14 cellular contexts compared by ENCODE assay signal in genomic region chr11:72716291-72716690, GRCh38. TPM values are rescaled to one million over a fixed set of nuclear protein-coding genes. Genes with fewer than 3 reads are reported as not detected.
DNase-seq lines count a peak whose midpoint lies in the region; ATAC-seq and TF ChIP-seq lines count a peak whose summit lies in the region.
"Had no signal": no experiment of that assay in that cellular context is flagged by ENCODE, and none has a peak within 500 bp of the region (broad histone marks: within the 10 kb centered on the region; RNA-seq: fewer than 3 reads in every experiment).

No MANE protein-coding gene starts in this region.

- H3K27ac ChIP-seq in IMR-90 (ENCODE audit: insufficient read depth, low read length) (no peak overlapping the region), dorsolateral prefrontal cortex (peak overlapping the region in 55 of 59 donors; percentile 11 to 92 (median 72)), neutrophil (peak overlapping the region; percentile 99)
- H3K27ac ChIP-seq: skin epidermis, thyroid gland had no signal

- H3K4me1 ChIP-seq in IMR-90 (ENCODE audit: control insufficient read depth, insufficient read depth, low read length): peaks cover 27% of the 10 kb centered on the region
- H3K4me1 ChIP-seq in neutrophil (ENCODE audit: control insufficient read depth in 1 of 2, insufficient read depth in 1 of 2, low read depth in 1 of 2, low read length in 1 of 2): peaks cover 47 to 60% of the 10 kb centered on the region in 2 experiments
- H3K4me1 ChIP-seq: Caco-2 had no signal

- H2AK9ac ChIP-seq in IMR-90 (replicated peaks; ENCODE audit: low read depth, low read length, poor library complexity): no peak overlapping the region

- H4K91ac ChIP-seq in IMR-90 (ENCODE audit: insufficient read depth, low read depth, low read length): no peak overlapping the region

- H2BK20ac ChIP-seq in IMR-90 (ENCODE audit: low read depth, low read length): no peak overlapping the region

- ATAC-seq in IMR-90 (ENCODE audit: low read depth) (no peak), GM19455 (IDR thresholded peaks at IDR 0.05; ENCODE audit: unreplicated experiment) (no peak)
- ATAC-seq: activated CD8-positive, alpha-beta T cell treated with anti-CD3 and anti-CD28 coated beads for 36 hours had no signal

- POLR2A ChIA-PET in IMR-90 (lab: Charles Lee; ENCODE audit: unreplicated experiment): no interaction called here
- POLR2A ChIA-PET in activated CD4-positive, alpha-beta memory T cell treated with anti-CD3 and anti-CD28 coated beads, Interleukin-2, amount 10 ng/mL, durations not matched to agents 7 days and 5 days (lab: Charles Lee): interaction anchor here (0.6 to 1.1 kb wide), 3 partner anchors 10 to 223 kb away, joined by 3 read pairs; no protein-coding TSS in a partner anchor

- no peak overlapping the region for H2AFZ ChIP-seq in IMR-90 (replicated peaks; ENCODE audit: low read length, poor library complexity)

- no peak overlapping the region for H3K27ac Mint-ChIP-seq in activated CD4-positive, alpha-beta memory T cell treated with anti-CD3 and anti-CD28 coated beads, Interleukin-2, amount 10 ng/mL, durations not matched to agents 7 days and 5 days
- H3K27ac Mint-ChIP-seq: activated CD8-positive, alpha-beta T cell treated with anti-CD3 and anti-CD28 coated beads for 36 hours had no signal

- no TSS peak for BruUV-seq in IMR-90 (replicated peaks; lab: Mats Ljungman, UMichigan)

- no peak for TF ChIP-seq RAD21 in IMR-90 (IDR thresholded peaks at IDR 0.05; ENCODE audit: low read length)

- H3K4me2 ChIP-seq in IMR-90 (ENCODE audit: low read depth, low read length): no peak overlapping the region

- in situ Hi-C loops in IMR-90 (cut with MboI; ENCODE audit: low sequenced_read_pairs): no loop called here

- H3K56ac ChIP-seq in IMR-90 (ENCODE audit: extremely low read depth, insufficient read depth, low read length): no peak overlapping the region

- no peak overlapping the region for H3K4ac ChIP-seq in IMR-90 (ENCODE audit: low read depth, low read length)

- H3K9me3 Mint-ChIP-seq in activated CD4-positive, alpha-beta memory T cell treated with anti-CD3 and anti-CD28 coated beads, Interleukin-2, amount 10 ng/mL, durations not matched to agents 7 days and 5 days: no peaks in the 10 kb centered on the region
- H3K9me3 Mint-ChIP-seq: activated CD8-positive, alpha-beta T cell treated with anti-CD3 and anti-CD28 coated beads for 36 hours; T-helper 2 cell treated with Interferon-gamma antibody and Interleukin-4, amounts not matched to agents 5 μg/mL and 100 μg/mL, for 36 hours had no signal

- H3K79me1 ChIP-seq in IMR-90 (ENCODE audit: low read depth in 1 of 2, low read length in 2 of 2): peaks cover 36 to 95% of the 10 kb centered on the region in 2 experiments

- TF ChIP-seq CTCF in IMR-90 (conservative IDR thresholded peaks at IDR 0.05; ENCODE audit: low read depth, low read length) (no peak), dorsolateral prefrontal cortex (IDR thresholded peaks at IDR 0.05 in 54 of 56, conservative IDR thresholded peaks at IDR 0.05 in 2 of 56; ENCODE audit: low read depth in 1 of 56, partially characterized antibody in 56 of 56) (no peak), neutrophil (IDR thresholded peaks at IDR 0.05) (no peak)

- H2BK120ac ChIP-seq in IMR-90 (ENCODE audit: low read depth, low read length): no peak overlapping the region

- H3K4me3 ChIP-seq in IMR-90 (ENCODE audit: insufficient read depth, low read depth, low read length): no peak overlapping the region
- peak overlapping the region in 1 of 59 donors; percentile 2 for H3K4me3 ChIP-seq in dorsolateral prefrontal cortex
- H3K4me3 ChIP-seq in neutrophil (ENCODE audit: low read depth in 1 of 2, low read length in 1 of 2): no peak overlapping the region
- H3K4me3 ChIP-seq: skin epidermis, thyroid gland had no signal

- H3K36me3 Mint-ChIP-seq in activated CD4-positive, alpha-beta memory T cell treated with anti-CD3 and anti-CD28 coated beads, Interleukin-2, amount 10 ng/mL, durations not matched to agents 7 days and 5 days (ENCODE audit: low read depth): peaks cover 27% of the 10 kb centered on the region

- no peak overlapping the region for H3K14ac ChIP-seq in IMR-90 (replicated peaks; ENCODE audit: low read depth, low read length)

- peaks cover 30% of the 10 kb centered on the region for H3K9me1 ChIP-seq in IMR-90 (ENCODE audit: insufficient read depth, low read length)

- H4K20me1 ChIP-seq in IMR-90 (ENCODE audit: insufficient read depth, low read length): peaks cover 89% of the 10 kb centered on the region

- dilution Hi-C loops in IMR-90 (cut with HindIII; ENCODE audit: low sequenced_read_pairs, unreplicated experiment): no loop called here

- CTCF ChIA-PET in IMR-90 (lab: Yijun Ruan, JAX): no interaction called here
- CTCF ChIA-PET in activated CD4-positive, alpha-beta memory T cell treated with anti-CD3 and anti-CD28 coated beads, Interleukin-2, amount 10 ng/mL, durations not matched to agents 7 days and 5 days (lab: Charles Lee): interaction anchor here (0.7 to 1.2 kb wide), 6 partner anchors 9 to 278 kb away, joined by 3 to 5 read pairs (median 3); no protein-coding TSS in a partner anchor

- no peak overlapping the region for H3K4me3 Mint-ChIP-seq in activated CD4-positive, alpha-beta memory T cell treated with anti-CD3 and anti-CD28 coated beads, Interleukin-2, amount 10 ng/mL, durations not matched to agents 7 days and 5 days
- H3K4me3 Mint-ChIP-seq: activated CD8-positive, alpha-beta T cell treated with anti-CD3 and anti-CD28 coated beads for 36 hours; T-helper 2 cell treated with Interferon-gamma antibody and Interleukin-4, amounts not matched to agents 5 μg/mL and 100 μg/mL, for 36 hours had no signal

- H4K8ac ChIP-seq in IMR-90 (ENCODE audit: low read depth in 2 of 2, low read length in 2 of 2): no peak overlapping the region

- no peaks in the 10 kb centered on the region for H3K9me3 ChIP-seq in IMR-90 (ENCODE audit: control insufficient read depth, insufficient read depth, low read length)
- no peaks in the 10 kb centered on the region for H3K9me3 ChIP-seq in neutrophil
- H3K9me3 ChIP-seq: Caco-2, thyroid gland had no signal

- H4K5ac ChIP-seq in IMR-90 (ENCODE audit: low read depth, low read length): no peak overlapping the region

- no peak overlapping the region for H2AK5ac ChIP-seq in IMR-90 (ENCODE audit: low read depth, low read length)

- no peak overlapping the region for H3K9ac ChIP-seq in IMR-90 (ENCODE audit: low read depth, low read length)

- no peaks in the 10 kb centered on the region for H3K27me3 Mint-ChIP-seq in activated CD4-positive, alpha-beta memory T cell treated with anti-CD3 and anti-CD28 coated beads, Interleukin-2, amount 10 ng/mL, durations not matched to agents 7 days and 5 days
- H3K27me3 Mint-ChIP-seq: activated CD8-positive, alpha-beta T cell treated with anti-CD3 and anti-CD28 coated beads for 36 hours had no signal

- 57% methylated on average over 3 of the region's 7 CpGs; no CpG with 5 or more reads in 1 of the 2 experiments for WGBS in IMR-90 (ENCODE audit: extremely low coverage in 2 of 2, insufficient read length in 1 of 2), 2 experiments

- peaks cover 35% of the 10 kb centered on the region for H3K4me1 Mint-ChIP-seq in activated CD4-positive, alpha-beta memory T cell treated with anti-CD3 and anti-CD28 coated beads, Interleukin-2, amount 10 ng/mL, durations not matched to agents 7 days and 5 days

- DNase-seq in IMR-90: peak; percentile 35
- peak; percentile 77 for DNase-seq in NCI-H2171 (lab: John Stamatoyannopoulos, UW)
- DNase-seq in dorsolateral prefrontal cortex: peak in 8 of 10 donors; percentile 17 to 88 (median 78)
- DNase-seq in activated CD4-positive, alpha-beta memory T cell treated with anti-CD3 and anti-CD28 coated beads, Interleukin-2, amount 10 ng/mL, durations not matched to agents 7 days and 5 days: no peak
- no peak for DNase-seq in SIG-M5 treated with dmso at 0.1 percent for 504 hours (lab: John Stamatoyannopoulos, UW; ENCODE audit: unreplicated experiment)
- DNase-seq: activated CD8-positive, alpha-beta T cell treated with anti-CD3 and anti-CD28 coated beads for 36 hours; Caco-2; KG1; NCI-H226; thyroid gland had no signal

- H3K27me3 ChIP-seq in IMR-90 (ENCODE audit: control insufficient read depth, insufficient read depth, low read length) (no peaks in the 10 kb centered on the region), dorsolateral prefrontal cortex (no peaks in the 10 kb centered on the region), neutrophil (no peaks in the 10 kb centered on the region)
- H3K27me3 ChIP-seq: thyroid gland had no signal

- H3K23ac ChIP-seq in IMR-90 (ENCODE audit: low read depth, low read length): no peak overlapping the region

- H2BK5ac ChIP-seq in IMR-90 (ENCODE audit: low read depth, low read length, poor library complexity, severe bottlenecking): no peak overlapping the region

- intact Hi-C loops in IMR-90 (cut with micrococcal nuclease) (no loop called here), dorsolateral prefrontal cortex (cut with DNase I) (no loop called here)

- H3K18ac ChIP-seq in IMR-90 (ENCODE audit: low read depth, low read length): no peak overlapping the region

- no peak overlapping the region for H2BK15ac ChIP-seq in IMR-90 (ENCODE audit: low read depth, low read length)

- no peak for TF ChIP-seq POLR2A in IMR-90 (IDR thresholded peaks at IDR 0.05; ENCODE audit: low read depth, low read length)

- H3K36me3 ChIP-seq in IMR-90 (ENCODE audit: control insufficient read depth, insufficient read depth, low read length) (peaks cover 25% of the 10 kb centered on the region), neutrophil (peaks cover 95% of the 10 kb centered on the region)

TF ChIP-seq in IMR-90, 13 proteins besides CTCF, POLR2A, EP300 and RAD21 (continues in another document):
- TF ChIP-seq SMC3 (IDR thresholded peaks at IDR 0.05; ENCODE audit: low read depth, low read length): no peak
- TF ChIP-seq FOS (IDR thresholded peaks at IDR 0.05; ENCODE audit: low read depth, low read length): no peak
- TF ChIP-seq MAZ (IDR thresholded peaks at IDR 0.05; ENCODE audit: borderline replicate concordance, low read depth, low read length): no peak

RNA-seq across cellular contexts. Expression of gene ARAP1, which starts 35.9 kb away (rescaled TPM):
- total RNA-seq in IMR-90 (2012; rRNA removed) (37.6 and 38.0 TPM in 2 replicates), dorsolateral prefrontal cortex (100 to 1,000 TPM in 8 of 120 experiments, 10 to 100 TPM in 112; 42.2 to 126 (median 68.6) TPM)
- 59.4 and 63.1 TPM in 2 replicates for polyA plus RNA-seq in IMR-90 (2012; rRNA removed)
- polyA plus RNA-seq in IMR-90 (2012; cell fraction: cytosol; rRNA removed): 42.2 and 63.5 TPM in 2 replicates
- 119 and 357 TPM in 2 replicates for polyA plus RNA-seq in IMR-90 (2012; cell fraction: nucleus; rRNA removed; ENCODE audit: low replicate concordance)
- total RNA-seq in activated CD4-positive, alpha-beta memory T cell treated with anti-CD3 and anti-CD28 coated beads, Interleukin-2, amount 10 ng/mL, durations not matched to agents 7 days and 5 days: 100 to 1,000 TPM; 108 to 109 TPM

RNA-seq across cellular contexts. Expression of gene PDE2A, which starts 42.1 kb away (rescaled TPM):
- total RNA-seq in IMR-90 (2012; rRNA removed): not detected in 2 replicates
- polyA plus RNA-seq in IMR-90 (2012; rRNA removed): 0.02 and 0.06 TPM in 2 replicates
- polyA plus RNA-seq in IMR-90 (2012; cell fraction: cytosol; rRNA removed): 0.01 and 0.22 TPM in 2 replicates
- polyA plus RNA-seq in IMR-90 (2012; cell fraction: nucleus; rRNA removed; ENCODE audit: low replicate concordance): 0.17 and 0.21 TPM in 2 replicates
- 100 to 1,000 TPM in 119 of 120 experiments, 10 to 100 TPM in 1; 92.8 to 412 (median 240) TPM for total RNA-seq in dorsolateral prefrontal cortex
- total RNA-seq in activated CD4-positive, alpha-beta memory T cell treated with anti-CD3 and anti-CD28 coated beads, Interleukin-2, amount 10 ng/mL, durations not matched to agents 7 days and 5 days: 1 to 10 TPM in 1 of 2 experiments, under 1 TPM in 1; 0.93 to 1.8 TPM

Comparison
In these comparisons a context has a peak if more than half of its experiments do, and no peak if none do; other contexts are left out.
1. DNase-seq: peak in IMR-90 (single experiment), NCI-H2171 (single experiment) and dorsolateral prefrontal cortex (8 of 10); none in activated CD4-positive, alpha-beta memory T cell treated with anti-CD3 and anti-CD28 coated beads, Interleukin-2, amount 10 ng/mL, durations not matched to agents 7 days and 5 days (single experiment) and SIG-M5 treated with dmso at 0.1 percent for 504 hours (single experiment).
2. RNA of gene PDE2A, which starts 42.1 kb away (total RNA-seq): 92.8 to 412 TPM in dorsolateral prefrontal cortex; 0.93 to 1.8 TPM in activated CD4-positive, alpha-beta memory T cell treated with anti-CD3 and anti-CD28 coated beads, Interleukin-2, amount 10 ng/mL, durations not matched to agents 7 days and 5 days and not detected in IMR-90; every median in the first group is over 10 times any median in the second.